In the genomic region with DNA sequence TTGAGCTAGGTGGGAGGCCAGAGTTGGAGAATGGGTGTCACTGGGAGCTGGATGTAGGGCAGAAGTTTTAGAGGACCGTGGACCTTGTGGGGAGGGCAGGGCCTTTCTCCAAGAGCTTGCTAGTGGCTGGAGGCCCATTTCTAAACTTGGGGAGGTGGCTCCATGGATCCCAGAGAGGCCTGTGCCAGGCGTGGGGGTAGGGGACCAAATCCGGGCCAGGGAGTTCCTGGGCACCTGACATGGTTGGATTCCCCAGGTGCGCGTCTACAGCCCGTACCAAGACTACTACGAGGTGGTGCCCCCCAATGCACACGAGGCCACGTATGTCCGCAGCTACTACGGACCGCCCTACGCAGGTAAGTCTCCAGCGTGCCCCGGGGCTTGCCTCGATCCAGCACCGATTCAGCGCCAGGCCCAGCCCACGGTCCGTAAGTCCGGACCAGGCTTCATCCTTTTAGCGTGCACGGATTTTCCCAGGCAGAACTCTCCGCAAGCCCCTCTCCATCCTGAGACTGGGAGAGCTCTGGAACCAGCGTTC, we compare ENCODE assay signal across 9 cellular contexts. TPM values are rescaled to one million over a fixed set of nuclear protein-coding genes. Genes with fewer than 3 reads are reported as not detected.
DNase-seq lines count a peak whose midpoint lies in the region; ATAC-seq and TF ChIP-seq lines count a peak whose summit lies in the region.
"Had no signal": no experiment of that assay in that cellular context is flagged by ENCODE, and none has a peak within 500 bp of the region (broad histone marks: within the 10 kb centered on the region; RNA-seq: fewer than 3 reads in every experiment).

No MANE protein-coding gene starts in this region.

- no peak for TF ChIP-seq RAD21 in HCT116 (IDR thresholded peaks at IDR 0.05; ENCODE audit: low read depth)

- H3K9me3 ChIP-seq in HCT116 (ENCODE audit: control insufficient read depth in 1 of 2, insufficient read depth in 1 of 2, low read depth in 1 of 2, low read length in 2 of 2), result no peaks in the 10 kb centered on the region
- H3K9me3 ChIP-seq: pancreas had no signal

- CTCF ChIA-PET in HCT116 (lab: Charles Lee), result interaction anchor here (0.6 to 5.0 kb wide), 12 partner anchors 34 to 353 kb away, joined by 3 to 79 read pairs (median 5); no protein-coding TSS in a partner anchor
- CTCF ChIA-PET in activated CD8-positive, alpha-beta T cell treated with anti-CD3 and anti-CD28 coated beads, Interleukin-2, amount 10 ng/mL, durations not matched to agents 7 days and 5 days (lab: Charles Lee), result interaction anchor here (0.9 to 5.5 kb wide), 35 partner anchors 11 to 355 kb away, joined by 3 to 165 read pairs (median 5); partner anchors contain the start of genes FAM168A and PLEKHB1

- POLR2A ChIA-PET in HCT116 (lab: Charles Lee), result interaction anchor here (1.4 to 1.7 kb wide), 2 partner anchors 35 to 309 kb away, joined by 3 to 7 read pairs; no protein-coding TSS in a partner anchor
- POLR2A ChIA-PET in activated CD8-positive, alpha-beta T cell treated with anti-CD3 and anti-CD28 coated beads, Interleukin-2, amount 10 ng/mL, durations not matched to agents 7 days and 5 days (lab: Charles Lee), result interaction anchor here (1.2 kb wide), 1 partner anchor 13 kb away, joined by 3 read pairs; no protein-coding TSS in a partner anchor

- H3K9me3 Mint-ChIP-seq in activated CD8-positive, alpha-beta T cell treated with anti-CD3 and anti-CD28 coated beads, Interleukin-2, amount 10 ng/mL, durations not matched to agents 7 days and 5 days (ENCODE audit: insufficient read depth), result no peaks in the 10 kb centered on the region
- no peaks in the 10 kb centered on the region for H3K9me3 Mint-ChIP-seq in immature natural killer cell
- no peaks in the 10 kb centered on the region for H3K9me3 Mint-ChIP-seq in activated T-helper 2 cell treated with anti-CD3 and anti-CD28 coated beads, Interferon-gamma antibody, Interleukin-2, Interleukin-4, amounts not matched to agents 10 μg/mL and 5 μg/mL and 100 μg/mL, durations not matched to agents 14 hours and 24 hours and 36 hours

- H3K36me3 ChIP-seq in HCT116 (ENCODE audit: control insufficient read depth in 1 of 2, insufficient read depth in 2 of 2, low read length in 2 of 2), result no peaks in the 10 kb centered on the region; a peak in 1 of 4 replicates
- H3K36me3 ChIP-seq: pancreas had no signal

- no peak for TF ChIP-seq CTCF in HCT116 (IDR thresholded peaks at IDR 0.05 in 2 of 3, conservative IDR thresholded peaks at IDR 0.05 in 1 of 3; ENCODE audit: borderline replicate concordance in 1 of 3, insufficient read depth in 1 of 3, low read depth in 2 of 3, low read length in 2 of 3)

- H3K36me3 Mint-ChIP-seq in activated CD8-positive, alpha-beta T cell treated with anti-CD3 and anti-CD28 coated beads, Interleukin-2, amount 10 ng/mL, durations not matched to agents 7 days and 5 days (ENCODE audit: low read depth), result no peaks in the 10 kb centered on the region
- H3K36me3 Mint-ChIP-seq in immature natural killer cell, result no peaks in the 10 kb centered on the region
- no peaks in the 10 kb centered on the region for H3K36me3 Mint-ChIP-seq in activated T-helper 2 cell treated with anti-CD3 and anti-CD28 coated beads, Interferon-gamma antibody, Interleukin-2, Interleukin-4, amounts not matched to agents 10 μg/mL and 5 μg/mL and 100 μg/mL, durations not matched to agents 14 hours and 24 hours and 36 hours (ENCODE audit: low read depth)

- H3K4me3 ChIP-seq in HCT116 (replicated peaks in 1 of 2; ENCODE audit: low read depth in 1 of 2, low read length in 2 of 2), result no peak overlapping the region

- H2AFZ ChIP-seq in HCT116 (ENCODE audit: low read depth, low read length, poor library complexity, severe bottlenecking), result no peak overlapping the region

- RAD21 ChIA-PET in HCT116 (lab: Charles Lee; ENCODE audit: low non-redundant PET in 1 of 2, low total read pairs in 2 of 2, uncharacterized antibody in 2 of 2, unreplicated experiment in 2 of 2), result interaction anchor here (0.9 to 2.9 kb wide), 6 partner anchors 30 to 258 kb away, joined by 3 to 21 read pairs (median 6); no protein-coding TSS in a partner anchor

- no TSS peak for BruUV-seq in HCT116 (replicated peaks; lab: Mats Ljungman, UMichigan)

- no peak overlapping the region for H3K27ac ChIP-seq in HCT116 (ENCODE audit: low read depth, low read length)
- H3K27ac ChIP-seq: pancreas had no signal

- peak overlapping the region; percentile 32 for H3K4me3 Mint-ChIP-seq in activated CD8-positive, alpha-beta T cell treated with anti-CD3 and anti-CD28 coated beads, Interleukin-2, amount 10 ng/mL, durations not matched to agents 7 days and 5 days
- peak overlapping the region; percentile 21 to 68 (median 58) for H3K4me3 Mint-ChIP-seq in immature natural killer cell
- no peak overlapping the region for H3K4me3 Mint-ChIP-seq in activated T-helper 2 cell treated with anti-CD3 and anti-CD28 coated beads, Interferon-gamma antibody, Interleukin-2, Interleukin-4, amounts not matched to agents 10 μg/mL and 5 μg/mL and 100 μg/mL, durations not matched to agents 14 hours and 24 hours and 36 hours (ENCODE audit: low read depth)

- peaks cover 3% of the 10 kb centered on the region for H3K4me1 Mint-ChIP-seq in activated CD8-positive, alpha-beta T cell treated with anti-CD3 and anti-CD28 coated beads, Interleukin-2, amount 10 ng/mL, durations not matched to agents 7 days and 5 days (ENCODE audit: low read depth)
- H3K4me1 Mint-ChIP-seq in immature natural killer cell, result peaks cover 9 to 16% of the 10 kb centered on the region in 2 donors
- H3K4me1 Mint-ChIP-seq in activated T-helper 2 cell treated with anti-CD3 and anti-CD28 coated beads, Interferon-gamma antibody, Interleukin-2, Interleukin-4, amounts not matched to agents 10 μg/mL and 5 μg/mL and 100 μg/mL, durations not matched to agents 14 hours and 24 hours and 36 hours (ENCODE audit: low read depth), result peaks cover 11% of the 10 kb centered on the region

- no peaks in the 10 kb centered on the region for H3K79me2 ChIP-seq in HCT116 (ENCODE audit: insufficient read depth, low read length)

- TF ChIP-seq POLR2A in HCT116 (IDR thresholded peaks at IDR 0.05; ENCODE audit: borderline replicate concordance, extremely low read depth, insufficient read depth, insufficient read length), result no peak

- ATAC-seq in HCT116, result peak; percentile 28
- ATAC-seq in activated CD8-positive, alpha-beta T cell treated with anti-CD3 and anti-CD28 coated beads, Interleukin-2, amount 10 ng/mL, durations not matched to agents 7 days and 5 days, result peak; percentile 35
- peak; percentile 24 for ATAC-seq in stimulated activated naive CD8-positive, alpha-beta T cell treated with anti-CD3 and anti-CD28 coated beads, Interleukin-15, Interleukin-2, amounts not matched to agents 100 U/mL and 50 U/mL, for 24 hours

- DNase-seq in HCT116 (ENCODE audit: low read depth, low spot score) (no peak), immature natural killer cell (no peak), NCI-H1694 treated with DMSO at 0.1 percent for 48 hours (lab: John Stamatoyannopoulos, UW) (no peak)
- DNase-seq in activated CD8-positive, alpha-beta T cell treated with anti-CD3 and anti-CD28 coated beads, Interleukin-2, amount 10 ng/mL, durations not matched to agents 7 days and 5 days, result no peak
- DNase-seq in stimulated activated naive CD8-positive, alpha-beta T cell treated with anti-CD3 and anti-CD28 coated beads, Interleukin-15, Interleukin-2, amounts not matched to agents 100 U/mL and 50 U/mL, for 24 hours, result no peak
- no peak for DNase-seq in stimulated activated CD4-positive, alpha-beta T cell treated with anti-CD3 and anti-CD28 coated beads, Interleukin-2, amount 100 ng/mL, for 48 hours
- DNase-seq in activated T-helper 2 cell treated with anti-CD3 and anti-CD28 coated beads, Interferon-gamma antibody, Interleukin-2, Interleukin-4, amounts not matched to agents 10 μg/mL and 5 μg/mL and 100 μg/mL, durations not matched to agents 14 hours and 24 hours and 36 hours (ENCODE audit: low spot score), result no peak
- DNase-seq: cortex of kidney had no signal

- H3K4me1 ChIP-seq in HCT116 (ENCODE audit: control insufficient read depth in 1 of 2, insufficient read depth in 2 of 2, low read length in 2 of 2), result peaks cover 5 to 20% of the 10 kb centered on the region in 2 experiments

- intact Hi-C loops in HCT116 (cut with micrococcal nuclease), result loop anchor here (1.0 to 2.0 kb wide), 5 partner anchors 35 to 354 kb away; no protein-coding TSS in a partner anchor
- intact Hi-C loops in activated T-helper 2 cell treated with anti-CD3 and anti-CD28 coated beads, Interferon-gamma antibody, Interleukin-2, Interleukin-4, amounts not matched to agents 10 μg/mL and 5 μg/mL and 100 μg/mL, durations not matched to agents 14 hours and 24 hours and 36 hours (cut with micrococcal nuclease), result loop anchor here (1.0 to 10.0 kb wide), 3 partner anchors 35 to 309 kb away; no protein-coding TSS in a partner anchor

- no peaks in the 10 kb centered on the region for H4K20me1 ChIP-seq in HCT116 (ENCODE audit: insufficient read depth)

- peak overlapping the region; percentile 58 for H3K4me2 ChIP-seq in HCT116 (ENCODE audit: low read length)

- no peaks in the 10 kb centered on the region for H3K27me3 ChIP-seq in HCT116 (ENCODE audit: insufficient read depth, low read length)
- H3K27me3 ChIP-seq: pancreas had no signal

- H3K9ac ChIP-seq in HCT116 (ENCODE audit: low read length), result no peak overlapping the region

- H3K27me3 Mint-ChIP-seq in activated CD8-positive, alpha-beta T cell treated with anti-CD3 and anti-CD28 coated beads, Interleukin-2, amount 10 ng/mL, durations not matched to agents 7 days and 5 days (ENCODE audit: low read depth), result no peaks in the 10 kb centered on the region
- peaks cover 0 to 9% (median 6%) of the 10 kb centered on the region in 3 donors for H3K27me3 Mint-ChIP-seq in immature natural killer cell (ENCODE audit: low read depth in 3 of 3)
- H3K27me3 Mint-ChIP-seq in activated T-helper 2 cell treated with anti-CD3 and anti-CD28 coated beads, Interferon-gamma antibody, Interleukin-2, Interleukin-4, amounts not matched to agents 10 μg/mL and 5 μg/mL and 100 μg/mL, durations not matched to agents 14 hours and 24 hours and 36 hours (ENCODE audit: low read depth), result no peaks in the 10 kb centered on the region

- H3K27ac Mint-ChIP-seq in activated CD8-positive, alpha-beta T cell treated with anti-CD3 and anti-CD28 coated beads, Interleukin-2, amount 10 ng/mL, durations not matched to agents 7 days and 5 days, result no peak overlapping the region
- no peak overlapping the region for H3K27ac Mint-ChIP-seq in immature natural killer cell
- H3K27ac Mint-ChIP-seq in activated T-helper 2 cell treated with anti-CD3 and anti-CD28 coated beads, Interferon-gamma antibody, Interleukin-2, Interleukin-4, amounts not matched to agents 10 μg/mL and 5 μg/mL and 100 μg/mL, durations not matched to agents 14 hours and 24 hours and 36 hours, result no peak overlapping the region

- H3K9me2 ChIP-seq in HCT116 (ENCODE audit: insufficient read depth), result no peaks in the 10 kb centered on the region

RNA-seq across cellular contexts. Expression of gene PLEKHB1, which starts 14.2 kb away (rescaled TPM):
- total RNA-seq in HCT116 (2021; ENCODE audit: unreplicated experiment), result 22.9 TPM
- polyA plus RNA-seq in HCT116 (2012), result 14.5 and 18.7 TPM in 2 replicates
- 10 to 100 TPM in 1 of 2 experiments, 1 to 10 TPM in 1; 10.0 to 11.6 TPM for total RNA-seq in activated CD8-positive, alpha-beta T cell treated with anti-CD3 and anti-CD28 coated beads, Interleukin-2, amount 10 ng/mL, durations not matched to agents 7 days and 5 days
- 10 to 100 TPM in 2 of 3 donors, 1 to 10 TPM in 1; 5.8 to 14.0 (median 10.6) TPM for polyA plus RNA-seq in immature natural killer cell
- total RNA-seq in activated T-helper 2 cell treated with anti-CD3 and anti-CD28 coated beads, Interferon-gamma antibody, Interleukin-2, Interleukin-4, amounts not matched to agents 10 μg/mL and 5 μg/mL and 100 μg/mL, durations not matched to agents 14 hours and 24 hours and 36 hours, result 1.2 and 1.4 TPM in 2 replicates
